Comparison of ENCODE assay signal across 1 cellular context in the genomic region with DNA sequence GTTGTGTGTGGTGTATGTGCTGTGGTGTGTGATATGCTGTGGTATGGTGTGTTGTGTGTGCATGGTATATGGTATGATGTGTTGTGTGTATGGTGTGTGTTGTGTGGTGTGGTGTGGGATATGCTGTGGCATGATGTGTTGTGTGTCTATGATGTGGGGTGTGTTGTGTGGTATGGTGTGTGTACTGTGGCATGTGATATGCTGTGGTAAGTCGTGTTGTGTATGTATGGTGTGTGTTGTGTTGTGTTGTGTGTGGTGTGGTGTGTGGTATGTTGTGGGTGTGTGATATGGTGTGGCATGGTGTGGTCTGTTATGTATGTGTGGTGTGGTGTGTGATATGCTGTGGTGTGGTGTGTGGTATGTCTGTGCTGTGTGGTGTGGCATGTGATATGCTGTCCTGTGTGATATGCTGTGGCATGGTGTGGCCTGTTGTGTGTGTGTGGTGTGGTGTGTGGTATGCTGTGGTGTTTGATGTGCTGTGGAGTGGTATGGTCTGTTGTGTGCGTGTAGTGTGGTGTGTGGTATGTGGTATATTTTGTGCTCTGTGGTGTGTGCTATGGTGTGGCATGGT.
TF ChIP-seq lines count a peak whose summit lies in the region.

No MANE protein-coding gene starts in this region.

TF ChIP-seq in K562, 482 proteins besides CTCF, POLR2A, EP300 and RAD21 (continued from another document):
- TF ChIP-seq POLR3A (IDR thresholded peaks at IDR 0.05; ENCODE audit: borderline replicate concordance, extremely low read depth, insufficient read depth, insufficient read length) (no peak), GTF2F1 (IDR thresholded peaks at IDR 0.05; ENCODE audit: low read depth, low read length) (no peak), HMG20A (CRISPR knock-in tag; conservative IDR thresholded peaks at IDR 0.05) (no peak), POLR3G (IDR thresholded peaks at IDR 0.05; ENCODE audit: extremely low read depth, insufficient read length, insufficient replicate concordance) (no peak), ZNF23 (CRISPR knock-in tag; IDR thresholded peaks at IDR 0.05) (no peak), ZNF282 (CRISPR knock-in tag; IDR thresholded peaks at IDR 0.05) (no peak), MED1 (CRISPR knock-in tag; IDR thresholded peaks at IDR 0.05; ENCODE audit: borderline replicate concordance) (0 out of 2 replicates have a peak, but pooled peaks have one; percentile 74)
- TF ChIP-seq, protein P1, sequence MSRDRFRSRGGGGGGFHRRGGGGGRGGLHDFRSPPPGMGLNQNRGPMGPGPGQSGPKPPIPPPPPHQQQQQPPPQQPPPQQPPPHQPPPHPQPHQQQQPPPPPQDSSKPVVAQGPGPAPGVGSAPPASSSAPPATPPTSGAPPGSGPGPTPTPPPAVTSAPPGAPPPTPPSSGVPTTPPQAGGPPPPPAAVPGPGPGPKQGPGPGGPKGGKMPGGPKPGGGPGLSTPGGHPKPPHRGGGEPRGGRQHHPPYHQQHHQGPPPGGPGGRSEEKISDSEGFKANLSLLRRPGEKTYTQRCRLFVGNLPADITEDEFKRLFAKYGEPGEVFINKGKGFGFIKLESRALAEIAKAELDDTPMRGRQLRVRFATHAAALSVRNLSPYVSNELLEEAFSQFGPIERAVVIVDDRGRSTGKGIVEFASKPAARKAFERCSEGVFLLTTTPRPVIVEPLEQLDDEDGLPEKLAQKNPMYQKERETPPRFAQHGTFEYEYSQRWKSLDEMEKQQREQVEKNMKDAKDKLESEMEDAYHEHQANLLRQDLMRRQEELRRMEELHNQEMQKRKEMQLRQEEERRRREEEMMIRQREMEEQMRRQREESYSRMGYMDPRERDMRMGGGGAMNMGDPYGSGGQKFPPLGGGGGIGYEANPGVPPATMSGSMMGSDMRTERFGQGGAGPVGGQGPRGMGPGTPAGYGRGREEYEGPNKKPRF (IDR thresholded peaks at IDR 0.05; ENCODE audit: low read depth, low read length): no peak
- TF ChIP-seq, protein P2, sequence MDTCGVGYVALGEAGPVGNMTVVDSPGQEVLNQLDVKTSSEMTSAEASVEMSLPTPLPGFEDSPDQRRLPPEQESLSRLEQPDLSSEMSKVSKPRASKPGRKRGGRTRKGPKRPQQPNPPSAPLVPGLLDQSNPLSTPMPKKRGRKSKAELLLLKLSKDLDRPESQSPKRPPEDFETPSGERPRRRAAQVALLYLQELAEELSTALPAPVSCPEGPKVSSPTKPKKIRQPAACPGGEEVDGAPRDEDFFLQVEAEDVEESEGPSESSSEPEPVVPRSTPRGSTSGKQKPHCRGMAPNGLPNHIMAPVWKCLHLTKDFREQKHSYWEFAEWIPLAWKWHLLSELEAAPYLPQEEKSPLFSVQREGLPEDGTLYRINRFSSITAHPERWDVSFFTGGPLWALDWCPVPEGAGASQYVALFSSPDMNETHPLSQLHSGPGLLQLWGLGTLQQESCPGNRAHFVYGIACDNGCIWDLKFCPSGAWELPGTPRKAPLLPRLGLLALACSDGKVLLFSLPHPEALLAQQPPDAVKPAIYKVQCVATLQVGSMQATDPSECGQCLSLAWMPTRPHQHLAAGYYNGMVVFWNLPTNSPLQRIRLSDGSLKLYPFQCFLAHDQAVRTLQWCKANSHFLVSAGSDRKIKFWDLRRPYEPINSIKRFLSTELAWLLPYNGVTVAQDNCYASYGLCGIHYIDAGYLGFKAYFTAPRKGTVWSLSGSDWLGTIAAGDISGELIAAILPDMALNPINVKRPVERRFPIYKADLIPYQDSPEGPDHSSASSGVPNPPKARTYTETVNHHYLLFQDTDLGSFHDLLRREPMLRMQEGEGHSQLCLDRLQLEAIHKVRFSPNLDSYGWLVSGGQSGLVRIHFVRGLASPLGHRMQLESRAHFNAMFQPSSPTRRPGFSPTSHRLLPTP (IDR thresholded peaks at IDR 0.05; ENCODE audit: borderline replicate concordance, extremely low read depth, insufficient read length): no peak
- TF ChIP-seq, protein P3, sequence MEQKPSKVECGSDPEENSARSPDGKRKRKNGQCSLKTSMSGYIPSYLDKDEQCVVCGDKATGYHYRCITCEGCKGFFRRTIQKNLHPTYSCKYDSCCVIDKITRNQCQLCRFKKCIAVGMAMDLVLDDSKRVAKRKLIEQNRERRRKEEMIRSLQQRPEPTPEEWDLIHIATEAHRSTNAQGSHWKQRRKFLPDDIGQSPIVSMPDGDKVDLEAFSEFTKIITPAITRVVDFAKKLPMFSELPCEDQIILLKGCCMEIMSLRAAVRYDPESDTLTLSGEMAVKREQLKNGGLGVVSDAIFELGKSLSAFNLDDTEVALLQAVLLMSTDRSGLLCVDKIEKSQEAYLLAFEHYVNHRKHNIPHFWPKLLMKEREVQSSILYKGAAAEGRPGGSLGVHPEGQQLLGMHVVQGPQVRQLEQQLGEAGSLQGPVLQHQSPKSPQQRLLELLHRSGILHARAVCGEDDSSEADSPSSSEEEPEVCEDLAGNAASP (IDR thresholded peaks at IDR 0.05): no peak
- TF ChIP-seq, protein P4, sequence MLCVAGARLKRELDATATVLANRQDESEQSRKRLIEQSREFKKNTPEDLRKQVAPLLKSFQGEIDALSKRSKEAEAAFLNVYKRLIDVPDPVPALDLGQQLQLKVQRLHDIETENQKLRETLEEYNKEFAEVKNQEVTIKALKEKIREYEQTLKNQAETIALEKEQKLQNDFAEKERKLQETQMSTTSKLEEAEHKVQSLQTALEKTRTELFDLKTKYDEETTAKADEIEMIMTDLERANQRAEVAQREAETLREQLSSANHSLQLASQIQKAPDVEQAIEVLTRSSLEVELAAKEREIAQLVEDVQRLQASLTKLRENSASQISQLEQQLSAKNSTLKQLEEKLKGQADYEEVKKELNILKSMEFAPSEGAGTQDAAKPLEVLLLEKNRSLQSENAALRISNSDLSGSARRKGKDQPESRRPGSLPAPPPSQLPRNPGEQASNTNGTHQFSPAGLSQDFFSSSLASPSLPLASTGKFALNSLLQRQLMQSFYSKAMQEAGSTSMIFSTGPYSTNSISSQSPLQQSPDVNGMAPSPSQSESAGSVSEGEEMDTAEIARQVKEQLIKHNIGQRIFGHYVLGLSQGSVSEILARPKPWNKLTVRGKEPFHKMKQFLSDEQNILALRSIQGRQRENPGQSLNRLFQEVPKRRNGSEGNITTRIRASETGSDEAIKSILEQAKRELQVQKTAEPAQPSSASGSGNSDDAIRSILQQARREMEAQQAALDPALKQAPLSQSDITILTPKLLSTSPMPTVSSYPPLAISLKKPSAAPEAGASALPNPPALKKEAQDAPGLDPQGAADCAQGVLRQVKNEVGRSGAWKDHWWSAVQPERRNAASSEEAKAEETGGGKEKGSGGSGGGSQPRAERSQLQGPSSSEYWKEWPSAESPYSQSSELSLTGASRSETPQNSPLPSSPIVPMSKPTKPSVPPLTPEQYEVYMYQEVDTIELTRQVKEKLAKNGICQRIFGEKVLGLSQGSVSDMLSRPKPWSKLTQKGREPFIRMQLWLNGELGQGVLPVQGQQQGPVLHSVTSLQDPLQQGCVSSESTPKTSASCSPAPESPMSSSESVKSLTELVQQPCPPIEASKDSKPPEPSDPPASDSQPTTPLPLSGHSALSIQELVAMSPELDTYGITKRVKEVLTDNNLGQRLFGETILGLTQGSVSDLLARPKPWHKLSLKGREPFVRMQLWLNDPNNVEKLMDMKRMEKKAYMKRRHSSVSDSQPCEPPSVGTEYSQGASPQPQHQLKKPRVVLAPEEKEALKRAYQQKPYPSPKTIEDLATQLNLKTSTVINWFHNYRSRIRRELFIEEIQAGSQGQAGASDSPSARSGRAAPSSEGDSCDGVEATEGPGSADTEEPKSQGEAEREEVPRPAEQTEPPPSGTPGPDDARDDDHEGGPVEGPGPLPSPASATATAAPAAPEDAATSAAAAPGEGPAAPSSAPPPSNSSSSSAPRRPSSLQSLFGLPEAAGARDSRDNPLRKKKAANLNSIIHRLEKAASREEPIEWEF (CRISPR knock-in tag; IDR thresholded peaks at IDR 0.05): no peak
- TF ChIP-seq, protein P5, sequence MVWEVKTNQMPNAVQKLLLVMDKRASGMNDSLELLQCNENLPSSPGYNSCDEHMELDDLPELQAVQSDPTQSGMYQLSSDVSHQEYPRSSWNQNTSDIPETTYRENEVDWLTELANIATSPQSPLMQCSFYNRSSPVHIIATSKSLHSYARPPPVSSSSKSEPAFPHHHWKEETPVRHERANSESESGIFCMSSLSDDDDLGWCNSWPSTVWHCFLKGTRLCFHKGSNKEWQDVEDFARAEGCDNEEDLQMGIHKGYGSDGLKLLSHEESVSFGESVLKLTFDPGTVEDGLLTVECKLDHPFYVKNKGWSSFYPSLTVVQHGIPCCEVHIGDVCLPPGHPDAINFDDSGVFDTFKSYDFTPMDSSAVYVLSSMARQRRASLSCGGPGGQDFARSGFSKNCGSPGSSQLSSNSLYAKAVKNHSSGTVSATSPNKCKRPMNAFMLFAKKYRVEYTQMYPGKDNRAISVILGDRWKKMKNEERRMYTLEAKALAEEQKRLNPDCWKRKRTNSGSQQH (CRISPR knock-in tag; IDR thresholded peaks at IDR 0.05): peak; percentile 66; the same call in 1 of the 2 replicates
